Comparison of ENCODE assay signal across 8 cellular contexts in the genomic region with DNA sequence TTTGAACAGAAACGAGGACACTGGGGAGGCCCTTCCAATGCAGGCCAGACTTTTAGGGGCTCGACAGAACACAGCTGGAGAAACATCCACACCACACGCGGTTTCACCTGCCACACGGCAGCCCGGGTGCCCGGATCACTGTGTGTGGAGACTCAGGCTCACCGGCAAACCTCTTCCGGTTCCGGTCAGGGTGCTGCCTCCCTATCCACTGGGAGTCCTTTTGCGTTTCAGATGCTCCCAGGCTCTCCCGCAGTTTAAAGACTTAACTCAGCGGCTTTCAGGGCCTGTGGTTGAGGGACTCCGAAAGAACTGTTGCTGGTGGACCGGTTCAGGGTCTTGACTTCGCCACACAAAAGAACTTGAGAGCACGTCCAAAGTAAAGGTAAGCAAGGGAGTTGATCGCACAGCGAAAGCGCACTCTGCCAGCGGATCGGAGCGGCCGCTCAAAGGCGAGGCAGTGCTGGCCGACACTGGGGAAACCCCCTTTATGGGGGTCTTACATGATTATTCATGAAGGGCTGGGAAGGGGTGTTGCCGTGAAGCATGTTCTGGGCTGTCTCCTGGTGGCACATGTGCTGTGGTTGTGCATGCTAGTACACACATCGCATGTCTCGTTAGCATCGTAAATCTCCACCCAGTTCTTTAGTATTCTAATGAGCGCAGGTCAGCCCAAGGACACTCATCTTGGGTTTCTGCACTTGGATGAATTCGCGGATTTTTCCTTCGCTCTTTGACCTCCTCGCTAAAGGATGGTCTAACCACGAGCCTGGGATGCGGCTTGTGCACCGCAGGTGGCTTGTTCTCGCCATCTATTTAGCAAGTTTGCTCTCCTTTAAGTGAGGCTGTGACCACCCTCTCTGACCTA.
DNase-seq lines count a peak whose midpoint lies in the region; ATAC-seq and TF ChIP-seq lines count a peak whose summit lies in the region.

No MANE protein-coding gene starts in this region.

- ATAC-seq in HG03442 (IDR thresholded peaks at IDR 0.05; ENCODE audit: unreplicated experiment), result no peak

- H3K27me3 ChIP-seq in kidney epithelial cell (ENCODE audit: control insufficient read depth, insufficient read depth, low read length), result no peaks in the 10 kb centered on the region

- no peak for TF ChIP-seq CTCF in kidney epithelial cell (IDR thresholded peaks at IDR 0.05; ENCODE audit: insufficient read depth, low read length, poor library complexity, severe bottlenecking)

- H3K4me3 ChIP-seq in kidney epithelial cell (ENCODE audit: low read depth, low read length), result peak overlapping the region; percentile 32

- H3K36me3 ChIP-seq in kidney epithelial cell (ENCODE audit: control insufficient read depth, insufficient read depth, low read length), result no peaks in the 10 kb centered on the region

- peak; percentile 43 for DNase-seq in DMS79 (lab: John Stamatoyannopoulos, UW)
- DNase-seq in NCI-H2107 treated with DMSO at 0.1 percent for 48 hours (lab: John Stamatoyannopoulos, UW; ENCODE audit: unreplicated experiment), result peak; percentile 70
- peak; percentile 30 for DNase-seq in activated naive CD4-positive, alpha-beta T cell treated with Interleukin-2 at 50 U/mL for 16 hours
- no peak for DNase-seq in kidney epithelial cell (ENCODE audit: low read depth)
- DNase-seq in stimulated activated CD8-positive, alpha-beta memory T cell treated with anti-CD3 and anti-CD28 coated beads, Interleukin-12 subunit alpha, Interleukin-12 subunit beta, amount 100 ng/mL, for 4 hours (ENCODE audit: low read depth), result peak; percentile 7
- DNase-seq in cerebellar nuclear complex (lab: John Stamatoyannopoulos, UW), result no peak
- no peak for DNase-seq in LoVo (ENCODE audit: low spot score)

Comparison
In these comparisons a context has a peak if more than half of its experiments do, and no peak if none do; other contexts are left out.
1. DNase-seq: peak in DMS79 (single experiment), NCI-H2107 treated with DMSO at 0.1 percent for 48 hours (single experiment), activated naive CD4-positive, alpha-beta T cell treated with Interleukin-2 at 50 U/mL for 16 hours (single experiment) and stimulated activated CD8-positive, alpha-beta memory T cell treated with anti-CD3 and anti-CD28 coated beads, Interleukin-12 subunit alpha, Interleukin-12 subunit beta, amount 100 ng/mL, for 4 hours (single experiment); none in kidney epithelial cell (single experiment), cerebellar nuclear complex (0 of 2) and LoVo (single experiment).